In genomic region chr17:1275205-1275961, GRCh38 we compare ENCODE assay signal across 2 cellular contexts.
TF ChIP-seq lines count a peak whose summit lies in the region.

No MANE protein-coding gene starts in this region.

TF ChIP-seq in HCT116, 20 proteins besides CTCF, POLR2A, EP300 and RAD21:
- TF ChIP-seq JUND (IDR thresholded peaks at IDR 0.05), result no peak
- TF ChIP-seq EZH2 (IDR thresholded peaks at IDR 0.05), result no peak
- no peak for TF ChIP-seq CEBPB (IDR thresholded peaks at IDR 0.05; ENCODE audit: low read depth)
- no peak for TF ChIP-seq ZFX (IDR thresholded peaks at IDR 0.05)
- no peak for TF ChIP-seq TCF7L2 (IDR thresholded peaks at IDR 0.05; ENCODE audit: borderline replicate concordance, extremely low read depth, insufficient read depth, insufficient read length)
- TF ChIP-seq SIN3A (IDR thresholded peaks at IDR 0.05; ENCODE audit: low read depth), result no peak
- no peak for TF ChIP-seq CBX3 (IDR thresholded peaks at IDR 0.05; ENCODE audit: low read depth)
- TF ChIP-seq EZH2phosphoT487 (IDR thresholded peaks at IDR 0.05; ENCODE audit: borderline replicate concordance), result no peak
- TF ChIP-seq SP1 (IDR thresholded peaks at IDR 0.05; ENCODE audit: low read depth), result no peak

TF ChIP-seq in K562, 482 proteins besides CTCF, POLR2A, EP300 and RAD21:
- TF ChIP-seq C11orf30 (IDR thresholded peaks at IDR 0.05; ENCODE audit: low read depth) (no peak), EGR1 (conservative IDR thresholded peaks at IDR 0.05) (0 out of 2 replicates have a peak, but pooled peaks have one; percentile 22), PHF21A (IDR thresholded peaks at IDR 0.05; ENCODE audit: borderline replicate concordance, low read depth) (no peak), SMARCA4 (IDR thresholded peaks at IDR 0.05) (no peak), ZNF699 (CRISPR knock-in tag; IDR thresholded peaks at IDR 0.05; ENCODE audit: insufficient replicate concordance) (no peak), GATA2 (CRISPR knock-in tag; IDR thresholded peaks at IDR 0.05) (no peak), ZNF41 (CRISPR knock-in tag; conservative IDR thresholded peaks at IDR 0.05) (no peak), ZBTB43 (CRISPR knock-in tag; IDR thresholded peaks at IDR 0.05) (peak; percentile 91), SLC30A9 (CRISPR knock-in tag; IDR thresholded peaks at IDR 0.05) (no peak)
